ENCODE assay signal across 8 cellular contexts in genomic region chr15:67149068-67149841, GRCh38.
DNase-seq lines count a peak whose midpoint lies in the region; ATAC-seq and TF ChIP-seq lines count a peak whose summit lies in the region.

No MANE protein-coding gene starts in this region.

- H3K4me1 ChIP-seq in liver (ENCODE audit: control insufficient read depth in 4 of 4, insufficient read depth in 4 of 4, low read length in 3 of 4) (peaks cover 6 to 35% (median 22%) of the 10 kb centered on the region in 4 donors), thyroid gland (peaks cover 91 to 97% of the 10 kb centered on the region in 2 donors)

- peaks cover 18% of the 10 kb centered on the region for H3K36me3 Mint-ChIP-seq in activated T-cell treated with anti-CD3 and anti-CD28 coated beads, Interleukin-2, amount 50 U/mL, for 24 hours (ENCODE audit: low read depth)
- peaks cover 0 to 27% of the 10 kb centered on the region in 2 donors for H3K36me3 Mint-ChIP-seq in activated naive CD4-positive, alpha-beta T cell treated with anti-CD3 and anti-CD28 coated beads, Interleukin-2, amount 50 U/mL, for 72 hours

- H3K4me3 Mint-ChIP-seq in activated T-cell treated with anti-CD3 and anti-CD28 coated beads, Interleukin-2, amount 50 U/mL, for 24 hours: no peak overlapping the region

- intact Hi-C loops in thyroid gland (cut with DNase I): loop anchor here (5.0 kb wide), 1 partner anchor 82 kb away; the partner anchor contains the start of gene SMAD3

- WGBS in liver: 92% methylated on average over 6 of the region's 6 CpGs
- WGBS in thyroid gland, 2 donors: 39 to 70% methylated on average over 2 to 6 of the region's 6 CpGs

- H3K36me3 ChIP-seq in liver (ENCODE audit: control insufficient read depth in 4 of 4, insufficient read depth in 3 of 4, low read depth in 1 of 4, low read length in 3 of 4): peaks cover 0 to 3% (median 0%) of the 10 kb centered on the region in 4 donors
- H3K36me3 ChIP-seq in thyroid gland: no peaks in the 10 kb centered on the region

- no peak for TF ChIP-seq RAD21 in liver (IDR thresholded peaks at IDR 0.05)

- no peak for TF ChIP-seq CTCF in liver (IDR thresholded peaks at IDR 0.05; ENCODE audit: low read depth, low read length, missing input control)
- TF ChIP-seq CTCF in thyroid gland (IDR thresholded peaks at IDR 0.05): no peak

- no peak for TF ChIP-seq POLR2A in thyroid gland (IDR thresholded peaks at IDR 0.05)

- H3K27me3 ChIP-seq in liver (ENCODE audit: control insufficient read depth in 4 of 4, insufficient read depth in 4 of 4, low read length in 3 of 4) (no peaks in the 10 kb centered on the region), thyroid gland (no peaks in the 10 kb centered on the region)

- H3K4me1 Mint-ChIP-seq in activated T-cell treated with anti-CD3 and anti-CD28 coated beads, Interleukin-2, amount 50 U/mL, for 24 hours (ENCODE audit: low read depth): peaks cover 87% of the 10 kb centered on the region

- no peak for DNase-seq in activated T-cell treated with anti-CD3 and anti-CD28 coated beads, Interleukin-2, amount 50 U/mL, for 24 hours
- DNase-seq in activated T-cell treated with anti-CD3 and anti-CD28 coated beads, Interleukin-2, amount 50 U/mL, for 1 hour: no peak
- DNase-seq in activated naive CD4-positive, alpha-beta T cell treated with anti-CD3 and anti-CD28 coated beads, Interleukin-2, amount 50 U/mL, for 72 hours (ENCODE audit: low spot score in 2 of 2): no peak
- peak; percentile 66 to 67 for DNase-seq in thyroid gland
- DNase-seq in NCI-H2171 treated with DMSO at 0.1 percent for 48 hours (lab: John Stamatoyannopoulos, UW): no peak
- DNase-seq in cortex of kidney (lab: John Stamatoyannopoulos, UW): no peak

- ATAC-seq in activated naive CD4-positive, alpha-beta T cell treated with anti-CD3 and anti-CD28 coated beads, Interleukin-2, amount 50 U/mL, for 72 hours: no peak
- no peak for ATAC-seq in GM19395 (IDR thresholded peaks at IDR 0.05; ENCODE audit: unreplicated experiment)

- no peaks in the 10 kb centered on the region for H3K9me3 ChIP-seq in liver (ENCODE audit: control insufficient read depth in 4 of 4, low read length in 3 of 4)
- H3K9me3 ChIP-seq in thyroid gland: no peaks in the 10 kb centered on the region

- H3K27ac ChIP-seq in liver (ENCODE audit: low read depth in 1 of 2, low read length in 2 of 2): peak overlapping the region; percentile 45 to 84
- H3K27ac ChIP-seq in thyroid gland: peak overlapping the region; percentile 85 to 92 (median 87)

- H3K4me3 ChIP-seq in liver (ENCODE audit: low read depth in 1 of 3, low read length in 3 of 3) (no peak overlapping the region), thyroid gland (replicated peaks in 1 of 3) (no peak overlapping the region)

- peak overlapping the region; percentile 93 for H3K27ac Mint-ChIP-seq in activated T-cell treated with anti-CD3 and anti-CD28 coated beads, Interleukin-2, amount 50 U/mL, for 24 hours
- peak overlapping the region; percentile 79 to 87 for H3K27ac Mint-ChIP-seq in activated naive CD4-positive, alpha-beta T cell treated with anti-CD3 and anti-CD28 coated beads, Interleukin-2, amount 50 U/mL, for 72 hours

- H3K9ac ChIP-seq in liver (ENCODE audit: low read depth in 1 of 2, low read length in 2 of 2): no peak overlapping the region

- no peaks in the 10 kb centered on the region for H3K27me3 Mint-ChIP-seq in activated T-cell treated with anti-CD3 and anti-CD28 coated beads, Interleukin-2, amount 50 U/mL, for 24 hours

- H3K9me3 Mint-ChIP-seq in activated T-cell treated with anti-CD3 and anti-CD28 coated beads, Interleukin-2, amount 50 U/mL, for 24 hours: no peaks in the 10 kb centered on the region
- no peaks in the 10 kb centered on the region for H3K9me3 Mint-ChIP-seq in activated naive CD4-positive, alpha-beta T cell treated with anti-CD3 and anti-CD28 coated beads, Interleukin-2, amount 50 U/mL, for 72 hours

TF ChIP-seq in liver, 16 proteins besides CTCF, POLR2A, EP300 and RAD21:
- TF ChIP-seq YY1 (IDR thresholded peaks at IDR 0.05) (no peak), SP1 (IDR thresholded peaks at IDR 0.05) (no peak), ZBTB33 (IDR thresholded peaks at IDR 0.05) (no peak), HNF4G (IDR thresholded peaks at IDR 0.05) (no peak), HNF4A (conservative IDR thresholded peaks at IDR 0.05) (no peak), REST (IDR thresholded peaks at IDR 0.05) (no peak), TAF1 (conservative IDR thresholded peaks at IDR 0.05) (no peak), EGR1 (IDR thresholded peaks at IDR 0.05; ENCODE audit: low read depth in 2 of 2) (no peak), RXRA (IDR thresholded peaks at IDR 0.05) (no peak), GABPA (IDR thresholded peaks at IDR 0.05 in 1 of 2, conservative IDR thresholded peaks at IDR 0.05 in 1 of 2) (no peak), MAX (IDR thresholded peaks at IDR 0.05) (no peak), NR2F2 (IDR thresholded peaks at IDR 0.05) (no peak), ATF3 (IDR thresholded peaks at IDR 0.05) (no peak)
TF ChIP-seq in liver: peak in this region for 0.

Comparison
In these comparisons a context has a peak if more than half of its experiments do, and no peak if none do; other contexts are left out.
1. DNase-seq: peak in thyroid gland (2 of 2); none in activated T-cell treated with anti-CD3 and anti-CD28 coated beads, Interleukin-2, amount 50 U/mL, for 24 hours (single experiment), activated T-cell treated with anti-CD3 and anti-CD28 coated beads, Interleukin-2, amount 50 U/mL, for 1 hour (single experiment), activated naive CD4-positive, alpha-beta T cell treated with anti-CD3 and anti-CD28 coated beads, Interleukin-2, amount 50 U/mL, for 72 hours (0 of 2), NCI-H2171 treated with DMSO at 0.1 percent for 48 hours (single experiment) and cortex of kidney (single experiment).